ENCODE assay signal across 36 cellular contexts in the genomic region with DNA sequence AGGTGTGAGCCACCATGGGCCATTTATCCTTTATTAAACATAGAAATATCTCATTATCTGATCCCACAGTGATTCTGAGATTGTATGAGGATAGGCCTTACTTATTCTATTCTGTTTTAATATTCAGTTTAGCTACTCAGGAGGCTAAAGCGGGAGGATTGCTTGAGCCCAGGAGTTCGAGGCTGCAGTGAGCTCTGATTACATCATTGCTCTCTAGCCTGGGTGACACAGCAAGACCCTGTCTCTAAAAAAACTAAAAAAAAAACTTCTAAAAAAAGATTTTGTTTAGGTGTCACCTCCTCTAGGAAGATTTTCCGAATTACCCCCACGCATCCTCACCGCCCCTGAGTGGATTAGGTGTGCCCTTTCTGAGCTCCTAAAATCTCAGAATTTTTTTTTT.
"Had no signal": no experiment of that assay in that cellular context is flagged by ENCODE, and none has a peak within 500 bp of the region (broad histone marks: within the 10 kb centered on the region; RNA-seq: fewer than 3 reads in every experiment).

No MANE protein-coding gene starts in this region.

- H3K9me3 ChIP-seq: MG63 had no signal

- H3K27me3 ChIP-seq: MG63 had no signal

- H3K4me3 ChIP-seq: MG63 had no signal

- DNase-seq: Karpas-422, Kasumi-1, MG63, MM.1S, MV-4-11, NCI-H1048, NCI-H1092, NCI-H1092 treated with DMSO at 0.1 percent for 48 hours, NCI-H1105, NCI-H1105 treated with DMSO at 0.1 percent for 48 hours, NCI-H1417, NCI-H1417 treated with DMSO at 0.1 percent for 48 hours, NCI-H1436, NCI-H1436 treated with DMSO at 0.1 percent for 48 hours, NCI-H146, NCI-H1694, NCI-H1694 treated with DMSO at 0.1 percent for 48 hours, NCI-H187, NCI-H187 treated with DMSO at 0.1 percent for 48 hours, NCI-H1930, NCI-H2029, NCI-H2029 treated with DMSO at 0.1 percent for 48 hours, NCI-H2081, NCI-H2081 treated with DMSO at 0.1 percent for 48 hours, NCI-H2107, NCI-H2171, NCI-H2171 treated with DMSO at 0.1 percent for 48 hours, NCI-H2227 treated with DMSO at 0.1 percent for 48 hours, NCI-H226, NCI-H345, NCI-H446, NCI-H446 treated with DMSO at 0.1 percent for 48 hours, NCI-H510A, NCI-H510A treated with DMSO at 0.1 percent for 48 hours, NCI-H524, NCI-H524 treated with DMSO at 0.1 percent for 48 hours had no signal

- H3K36me3 ChIP-seq: MG63 had no signal
